ENCODE assay signal across 11 cellular contexts in the genomic region with DNA sequence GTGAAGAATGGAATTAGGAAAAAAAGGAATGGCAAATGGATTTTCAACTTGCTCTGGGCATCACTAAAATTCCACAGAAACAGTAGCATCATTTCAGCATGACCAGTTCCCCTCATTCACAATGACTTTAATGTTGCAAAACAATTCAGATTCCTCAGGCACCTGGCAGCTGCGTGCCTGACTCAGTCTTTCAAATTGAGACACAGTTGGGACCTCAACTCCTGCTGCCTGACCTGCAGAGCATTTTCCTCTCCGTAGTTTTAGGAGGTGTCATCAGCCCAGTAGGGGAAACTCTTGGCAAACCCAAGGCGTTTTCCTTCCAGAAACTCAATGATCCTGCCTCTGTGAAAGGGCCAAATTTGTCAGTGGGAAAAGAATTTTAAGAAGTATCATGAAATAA.
A peak's percentile ranks its signal among the peaks of the same experiment; 100 is the strongest.
DNase-seq lines count a peak whose midpoint lies in the region; ATAC-seq and TF ChIP-seq lines count a peak whose summit lies in the region.
"Had no signal": no experiment of that assay in that cellular context is flagged by ENCODE, and none has a peak within 500 bp of the region (broad histone marks: within the 10 kb centered on the region; RNA-seq: fewer than 3 reads in every experiment).

No MANE protein-coding gene starts in this region.

- H3K36me3 Mint-ChIP-seq in immature natural killer cell = no peaks in the 10 kb centered on the region
- H3K36me3 Mint-ChIP-seq: activated naive CD8-positive, alpha-beta T cell had no signal

- H3K27me3 ChIP-seq in ascending aorta (no peaks in the 10 kb centered on the region), SJCRH30 (no peaks in the 10 kb centered on the region)
- H3K27me3 ChIP-seq: hepatocyte, spleen had no signal

- ATAC-seq in omental fat pad (ENCODE audit: low FRiP score) = peak; percentile 90

- no peak overlapping the region for H3K4me3 Mint-ChIP-seq in immature natural killer cell
- H3K4me3 Mint-ChIP-seq: activated naive CD8-positive, alpha-beta T cell had no signal

- in situ Hi-C loops in GM13977 (cut with MboI; ENCODE audit: low pct_unique_long_range_greater_than_20kb, low sequenced_read_pairs, unreplicated experiment) = no loop called here

- H3K36me3 ChIP-seq in ascending aorta = no peaks in the 10 kb centered on the region
- no peaks in the 10 kb centered on the region for H3K36me3 ChIP-seq in SJCRH30
- H3K36me3 ChIP-seq: spleen had no signal

- intact Hi-C loops in ascending aorta (cut with DNase I) = loop anchor here (5.0 to 10.0 kb wide), 2 partner anchors 388 to 681 kb away; a partner anchor contains a TSS

- no peak overlapping the region for H3K4me3 ChIP-seq in ascending aorta
- no peak overlapping the region for H3K4me3 ChIP-seq in SJCRH30
- H3K4me3 ChIP-seq: hepatocyte, spleen had no signal

- H3K27ac Mint-ChIP-seq in immature natural killer cell = no peak overlapping the region
- H3K27ac Mint-ChIP-seq: activated naive CD8-positive, alpha-beta T cell had no signal

- peaks cover 0 to 2% (median 0%) of the 10 kb centered on the region in 6 donors for H3K9me3 Mint-ChIP-seq in immature natural killer cell

- peak overlapping the region; percentile 71 to 72 for H3K27ac ChIP-seq in ascending aorta
- no peak overlapping the region for H3K27ac ChIP-seq in SJCRH30
- H3K27ac ChIP-seq: spleen had no signal

- peaks cover 0 to 3% (median 2%) of the 10 kb centered on the region in 3 donors for H3K27me3 Mint-ChIP-seq in immature natural killer cell (ENCODE audit: low read depth in 3 of 3)
- H3K27me3 Mint-ChIP-seq: activated naive CD8-positive, alpha-beta T cell had no signal

- TF ChIP-seq CTCF in ascending aorta (IDR thresholded peaks at IDR 0.05) (no peak), omental fat pad (IDR thresholded peaks at IDR 0.05) (no peak), GM13977 (IDR thresholded peaks at IDR 0.05; ENCODE audit: extremely low read depth, insufficient read depth, missing control alignments) (no peak)

- no peaks in the 10 kb centered on the region for H3K4me1 Mint-ChIP-seq in immature natural killer cell

- peak; percentile 70 for DNase-seq in AG08396 (ENCODE audit: low spot score)
- peak in 1 of 2 donors; percentile 91 for DNase-seq in ascending aorta (ENCODE audit: low spot score in 2 of 2)
- peak; percentile 11 for DNase-seq in globus pallidus (ENCODE audit: low spot score)
- DNase-seq in omental fat pad (ENCODE audit: low spot score) = peak; percentile 25
- no peak for DNase-seq in GM13977 (ENCODE audit: low spot score)
- no peak for DNase-seq in immature natural killer cell
- DNase-seq in activated CD4-positive, alpha-beta T cell treated with anti-CD3 and anti-CD28 coated beads, Interleukin-2, amount 50 U/mL, for 48 hours = no peak
- no peak for DNase-seq in SJCRH30
- DNase-seq: spleen had no signal

- no peaks in the 10 kb centered on the region for H3K9me3 ChIP-seq in ascending aorta
- H3K9me3 ChIP-seq in SJCRH30 (replicated peaks) = no peaks in the 10 kb centered on the region; the same call in 1 of the 2 replicates
- H3K9me3 ChIP-seq: spleen had no signal

- H3K4me1 ChIP-seq in ascending aorta (peaks cover 7 to 26% of the 10 kb centered on the region in 2 donors), SJCRH30 (peaks cover 24% of the 10 kb centered on the region)
- H3K4me1 ChIP-seq: spleen had no signal

Comparison
In these comparisons a context has a peak if more than half of its experiments do, and no peak if none do; other contexts are left out.
1. DNase-seq: peak in AG08396 (single experiment), globus pallidus (single experiment) and omental fat pad (single experiment); none in GM13977 (single experiment), immature natural killer cell (0 of 3), activated CD4-positive, alpha-beta T cell treated with anti-CD3 and anti-CD28 coated beads, Interleukin-2, amount 50 U/mL, for 48 hours (0 of 2) and SJCRH30 (0 of 2).